In genomic region chr19:47600246-47601179, GRCh38 we compare ENCODE assay signal across 8 cellular contexts. TPM values are rescaled to one million over a fixed set of nuclear protein-coding genes. Genes with fewer than 3 reads are reported as not detected.
A peak's percentile ranks its signal among the peaks of the same experiment; 100 is the strongest.
DNase-seq lines count a peak whose midpoint lies in the region; ATAC-seq lines count a peak whose summit lies in the region.

No MANE protein-coding gene starts in this region.

- H3K27ac ChIP-seq in SK-N-MC, result peak overlapping the region; percentile 92
- H3K27ac ChIP-seq in temporal lobe (ENCODE audit: low read depth, low read length), result peak overlapping the region; percentile 80

- H3K36me3 ChIP-seq in SK-N-MC (ENCODE audit: insufficient read depth, low read length), result no peaks in the 10 kb centered on the region

- peak overlapping the region; percentile 92 for H3K27ac Mint-ChIP-seq in activated naive CD4-positive, alpha-beta T cell treated with anti-CD3 and anti-CD28 coated beads, Interleukin-2, amount 50 U/mL, for 24 hours

- H3K4me1 Mint-ChIP-seq in activated naive CD4-positive, alpha-beta T cell treated with anti-CD3 and anti-CD28 coated beads, Interleukin-2, amount 50 U/mL, for 24 hours, result peaks cover 23% of the 10 kb centered on the region

- peak overlapping the region; percentile 92 for H3K9ac ChIP-seq in SK-N-MC (ENCODE audit: insufficient read length)

- H3K27me3 Mint-ChIP-seq in activated naive CD4-positive, alpha-beta T cell treated with anti-CD3 and anti-CD28 coated beads, Interleukin-2, amount 50 U/mL, for 24 hours, result no peaks in the 10 kb centered on the region

- DNase-seq in NCI-H1048 (lab: John Stamatoyannopoulos, UW), result peak; percentile 98
- DNase-seq in SK-N-MC (ENCODE audit: low read depth, low spot score), result peak; percentile 88
- DNase-seq in glomerular endothelial cell (ENCODE audit: extremely low read depth, low read depth, low spot score), result peak; percentile 79
- peak; percentile 99 for DNase-seq in occipital lobe (lab: John Stamatoyannopoulos, UW)

- no peaks in the 10 kb centered on the region for H3K9me3 Mint-ChIP-seq in activated naive CD4-positive, alpha-beta T cell treated with anti-CD3 and anti-CD28 coated beads, Interleukin-2, amount 50 U/mL, for 24 hours

- ATAC-seq in HG02588 (IDR thresholded peaks at IDR 0.05; ENCODE audit: unreplicated experiment), result peak; percentile 95

- no peaks in the 10 kb centered on the region for H3K36me3 Mint-ChIP-seq in activated naive CD4-positive, alpha-beta T cell treated with anti-CD3 and anti-CD28 coated beads, Interleukin-2, amount 50 U/mL, for 24 hours

- H3K4me3 ChIP-seq in GM08714 (ENCODE audit: low read length) (peak overlapping the region; percentile 88), SK-N-MC (peak overlapping the region; percentile 94)

- H3K4me3 Mint-ChIP-seq in activated naive CD4-positive, alpha-beta T cell treated with anti-CD3 and anti-CD28 coated beads, Interleukin-2, amount 50 U/mL, for 24 hours, result peak overlapping the region; percentile 89

- no peaks in the 10 kb centered on the region for H3K9me3 ChIP-seq in SK-N-MC (ENCODE audit: low read depth, low read length)

RNA-seq across cellular contexts. Expression of gene BICRA, which starts 8.4 kb away (rescaled TPM):
- total RNA-seq in glomerular endothelial cell, result 10.6 and 25.4 TPM in 2 replicates
- 9.8 TPM for total RNA-seq in occipital lobe
- total RNA-seq in temporal lobe, result 3.7 TPM

RNA-seq across cellular contexts. Expression of gene ZNF541, which starts 27.6 kb away (rescaled TPM):
- not detected in 2 replicates for total RNA-seq in glomerular endothelial cell
- total RNA-seq in occipital lobe, result not detected
- under 0.01 TPM for total RNA-seq in temporal lobe

Comparison
In these comparisons a context has a peak if more than half of its experiments do, and no peak if none do; other contexts are left out.
1. Peak in every context shown above with its lines: DNase-seq, ATAC-seq, H3K4me3 ChIP-seq and H3K27ac ChIP-seq.